Comparison of ENCODE assay signal across 28 cellular contexts in genomic region chr4:65789341-65789740, GRCh38.
"Had no signal": no experiment of that assay in that cellular context is flagged by ENCODE, and none has a peak within 500 bp of the region (broad histone marks: within the 10 kb centered on the region; RNA-seq: fewer than 3 reads in every experiment).

No MANE protein-coding gene starts in this region.

- H3K9me3 ChIP-seq: ascending aorta had no signal

- H3K27me3 ChIP-seq: ascending aorta, cardiac muscle cell had no signal

- H3K36me3 ChIP-seq: ascending aorta, cardiac muscle cell had no signal

- H3K4me3 ChIP-seq: ascending aorta, cardiac muscle cell had no signal

- DNase-seq: activated CD4-positive, alpha-beta memory T cell treated with anti-CD3 and anti-CD28 coated beads, Interleukin-2, amount 10 ng/mL, durations not matched to agents 7 days and 5 days; activated CD4-positive, alpha-beta T cell treated with anti-CD3 and anti-CD28 coated beads for 1 hour; activated CD4-positive, alpha-beta T cell treated with anti-CD3 and anti-CD28 coated beads for 36 hours; activated CD4-positive, alpha-beta T cell treated with anti-CD3 and anti-CD28 coated beads for 48 hours; activated CD4-positive, alpha-beta T cell treated with anti-CD3 and anti-CD28 coated beads, Interleukin-2, amount 10 ng/mL, durations not matched to agents 7 days and 5 days; activated CD4-positive, alpha-beta T cell treated with anti-CD3 and anti-CD28 coated beads, Interleukin-2, amount 50 U/mL, for 48 hours; activated CD4-positive, CD25-positive, alpha-beta regulatory T cell; activated CD8-positive, alpha-beta memory T cell treated with anti-CD3 and anti-CD28 coated beads for 24 hours; activated CD8-positive, alpha-beta memory T cell treated with anti-CD3 and anti-CD28 coated beads, Interleukin-2, amount 10 ng/mL, durations not matched to agents 7 days and 5 days; activated CD8-positive, alpha-beta memory T cell treated with anti-CD3 and anti-CD28 coated beads, Interleukin-2, amount 50 U/mL, for 48 hours; activated CD8-positive, alpha-beta T cell treated with anti-CD3 and anti-CD28 coated beads, Interleukin-2, amount 10 ng/mL, durations not matched to agents 7 days and 5 days; activated effector memory CD4-positive, alpha-beta T cell treated with Interleukin-2 at 50 U/mL for 16 hours; activated gamma-delta T cell; activated naive CD4-positive, alpha-beta T cell treated with anti-CD3 and anti-CD28 coated beads, Interleukin-2, amount 10 ng/mL, durations not matched to agents 7 days and 5 days; activated naive CD4-positive, alpha-beta T cell treated with Interleukin-2 at 50 U/mL for 16 hours; activated naive CD8-positive, alpha-beta T cell treated with anti-CD3 and anti-CD28 coated beads, Interleukin-2, amount 10 ng/mL, durations not matched to agents 7 days and 5 days; activated naive CD8-positive, alpha-beta T cell treated with anti-CD3 and anti-CD28 coated beads, Interleukin-2, amount 50 U/mL, for 24 hours; activated T-cell treated with anti-CD3 and anti-CD28 coated beads, Interleukin-2, amount 50 U/mL, for 24 hours; activated T-cell treated with anti-CD3 and anti-CD28 coated beads, Interleukin-2, amount 50 U/mL, for 48 hours; amygdala; anterior cingulate cortex; caudate nucleus; cerebellar nuclear complex; T-helper 2 cell; T-helper 9 cell had no signal

- H3K27ac ChIP-seq: ascending aorta, cardiac muscle cell, VCaP had no signal
